In genomic region chr1:64898107-64898861, GRCh38 we compare ENCODE assay signal across 8 cellular contexts.
DNase-seq lines count a peak whose midpoint lies in the region; TF ChIP-seq lines count a peak whose summit lies in the region.

No MANE protein-coding gene starts in this region.

- H3K27me3 ChIP-seq in MG63 = no peaks in the 10 kb centered on the region

- no peaks in the 10 kb centered on the region for H3K9me3 ChIP-seq in MG63

- H3K4me3 ChIP-seq in MG63 (no peak overlapping the region), fibroblast of the aortic adventitia (ENCODE audit: low read depth, low read length) (no peak overlapping the region)

- DNase-seq in activated gamma-delta T cell treated with Interleukin-2 at 50 U/mL for 16 hours = peak; percentile 21
- DNase-seq in activated gamma-delta T cell (lab: John Stamatoyannopoulos, UW) = no peak
- DNase-seq in HEK293T (ENCODE audit: extremely low spot score) = peak; percentile 76
- DNase-seq in MG63 = peak; percentile 87
- DNase-seq in activated CD4-positive, alpha-beta T cell treated with anti-CD3 and anti-CD28 coated beads, Interleukin-2, amount 50 U/mL, for 1 hour = peak; percentile 32
- peak; percentile 83 for DNase-seq in fibroblast of the aortic adventitia (ENCODE audit: low read depth)
- DNase-seq in occipital lobe (lab: John Stamatoyannopoulos, UW) = peak; percentile 51
- DNase-seq in DMS114 treated with DMSO at 0.1 percent for 48 hours (lab: John Stamatoyannopoulos, UW; ENCODE audit: unreplicated experiment) = no peak

- TF ChIP-seq CTCF in fibroblast of the aortic adventitia (IDR thresholded peaks at IDR 0.05; ENCODE audit: insufficient read depth, low read length) = no peak

- POLR2A ChIA-PET in HEK293T (lab: Yijun Ruan, JAX) = interaction anchor here (1.3 kb wide), 1 partner anchor 68 kb away, joined by 5 read pairs; the partner anchor contains the start of gene JAK1

- CTCF ChIA-PET in HEK293T (lab: Yijun Ruan, JAX) = interaction anchor here (0.6 kb wide), 1 partner anchor 14 kb away, joined by 3 read pairs; no protein-coding TSS in a partner anchor

- H3K36me3 ChIP-seq in MG63 = no peaks in the 10 kb centered on the region

TF ChIP-seq in HEK293T, 16 proteins besides CTCF, POLR2A, EP300 and RAD21:
- TF ChIP-seq ZNF384 (IDR thresholded peaks at IDR 0.05) (no peak), NFRKB (IDR thresholded peaks at IDR 0.05) (no peak), SUZ12 (IDR thresholded peaks at IDR 0.05) (no peak), LEF1 (IDR thresholded peaks at IDR 0.05; ENCODE audit: borderline replicate concordance) (no peak), HDGF (IDR thresholded peaks at IDR 0.05; ENCODE audit: borderline replicate concordance) (no peak), TARDBP (IDR thresholded peaks at IDR 0.05) (no peak)
- TF ChIP-seq, protein P1, sequence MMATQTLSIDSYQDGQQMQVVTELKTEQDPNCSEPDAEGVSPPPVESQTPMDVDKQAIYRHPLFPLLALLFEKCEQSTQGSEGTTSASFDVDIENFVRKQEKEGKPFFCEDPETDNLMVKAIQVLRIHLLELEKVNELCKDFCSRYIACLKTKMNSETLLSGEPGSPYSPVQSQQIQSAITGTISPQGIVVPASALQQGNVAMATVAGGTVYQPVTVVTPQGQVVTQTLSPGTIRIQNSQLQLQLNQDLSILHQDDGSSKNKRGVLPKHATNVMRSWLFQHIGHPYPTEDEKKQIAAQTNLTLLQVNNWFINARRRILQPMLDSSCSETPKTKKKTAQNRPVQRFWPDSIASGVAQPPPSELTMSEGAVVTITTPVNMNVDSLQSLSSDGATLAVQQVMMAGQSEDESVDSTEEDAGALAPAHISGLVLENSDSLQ (IDR thresholded peaks at IDR 0.05) = no peak
TF ChIP-seq in HEK293T: peak in this region for 0.

Comparison
In these comparisons a context has a peak if more than half of its experiments do, and no peak if none do; other contexts are left out.
1. DNase-seq: peak in activated gamma-delta T cell treated with Interleukin-2 at 50 U/mL for 16 hours (single experiment), HEK293T (single experiment), MG63 (single experiment), activated CD4-positive, alpha-beta T cell treated with anti-CD3 and anti-CD28 coated beads, Interleukin-2, amount 50 U/mL, for 1 hour (single experiment), fibroblast of the aortic adventitia (single experiment) and occipital lobe (single experiment); none in activated gamma-delta T cell (single experiment) and DMS114 treated with DMSO at 0.1 percent for 48 hours (single experiment).